Comparison of ENCODE assay signal across 8 cellular contexts in genomic region chr17:43780135-43780534, GRCh38. TPM values are rescaled to one million over a fixed set of nuclear protein-coding genes. Genes with fewer than 3 reads are reported as not detected.
DNase-seq lines count a peak whose midpoint lies in the region; ATAC-seq and TF ChIP-seq lines count a peak whose summit lies in the region.

Gene CFAP97D1 (plus strand): TSS chr17:43780435. CDS start chr17:43780463, 28 bp downstream.

- no peak for TF ChIP-seq POLR2A in gastroesophageal sphincter (IDR thresholded peaks at IDR 0.05)
- TF ChIP-seq POLR2A in gastrocnemius medialis (IDR thresholded peaks at IDR 0.05): no peak

- H3K4me1 Mint-ChIP-seq in GM23338 (peaks cover 7% of the 10 kb centered on the region; the same call in 2 of the 3 replicates), WTC11 (peaks cover 19% of the 10 kb centered on the region)

- H4K20me1 ChIP-seq in GM23338 (replicated peaks; ENCODE audit: insufficient read depth): peaks cover 9% of the 10 kb centered on the region; the same call in 1 of the 2 replicates

- H3K4me3 ChIP-seq in GM23338 (peak within 1 kb of the TSS; percentile 92), gastroesophageal sphincter (peak within 1 kb of the TSS; percentile 75 to 88), gastrocnemius medialis (peak within 1 kb of the TSS; percentile 77 to 100 (median 92))

- H3K27me3 ChIP-seq in GM23338 (ENCODE audit: insufficient read depth) (peaks cover 21% of the 10 kb centered on the region), gastroesophageal sphincter (no peaks in the 10 kb centered on the region), gastrocnemius medialis (no peaks in the 10 kb centered on the region)

- CTCF ChIA-PET in WTC11 (lab: Charles Lee): interaction anchor here (0.7 to 1.0 kb wide), 2 partner anchors 20 to 66 kb away, joined by 3 to 9 read pairs; no protein-coding TSS in a partner anchor

- no peaks in the 10 kb centered on the region for H3F3A ChIP-seq in GM23338 (replicated peaks; ENCODE audit: low read depth)

- no peaks in the 10 kb centered on the region for H3K9me3 Mint-ChIP-seq in GM23338
- no peaks in the 10 kb centered on the region for H3K9me3 Mint-ChIP-seq in WTC11

- WGBS in gastroesophageal sphincter (ENCODE audit: low coverage in 1 of 2), 2 donors: 43 to 80% methylated on average over 2 to 3 of the region's 7 CpGs

- no peak for TF ChIP-seq CTCF in GM23338 (conservative IDR thresholded peaks at IDR 0.05; ENCODE audit: low read depth in 2 of 2)
- TF ChIP-seq CTCF in WTC11 (IDR thresholded peaks at IDR 0.05): no peak
- no peak for TF ChIP-seq CTCF in gastroesophageal sphincter (IDR thresholded peaks at IDR 0.05)
- no peak for TF ChIP-seq CTCF in gastrocnemius medialis (IDR thresholded peaks at IDR 0.05 in 4 of 5, conservative IDR thresholded peaks at IDR 0.05 in 1 of 5)

- ATAC-seq in GM23338 (no peak), WTC11 (no peak), gastroesophageal sphincter (no peak), gastrocnemius medialis (no peak)

- H3K79me2 ChIP-seq in GM23338 (replicated peaks; ENCODE audit: insufficient read depth): peaks cover 9% of the 10 kb centered on the region

- no peak for TF ChIP-seq EP300 in gastroesophageal sphincter (IDR thresholded peaks at IDR 0.05)

- peak within 1 kb of the TSS; percentile 78 for H3K4me3 Mint-ChIP-seq in GM23338
- H3K4me3 Mint-ChIP-seq in WTC11: peak within 1 kb of the TSS; percentile 81

- intact Hi-C loops in gastrocnemius medialis (cut with DNase I; ENCODE audit: low total_unique reads): no loop called here

- H3K36me3 Mint-ChIP-seq in GM23338 (ENCODE audit: low read depth) (no peaks in the 10 kb centered on the region), WTC11 (peaks cover under 1% of the 10 kb centered on the region; the same call in 1 of the 2 replicates)

- POLR2A ChIA-PET in WTC11 (lab: Charles Lee): no interaction called here

- H3K4me1 ChIP-seq in GM23338 (ENCODE audit: insufficient read depth): peaks cover 11% of the 10 kb centered on the region
- H3K4me1 ChIP-seq in gastroesophageal sphincter: peaks cover 2 to 42% (median 21%) of the 10 kb centered on the region in 3 donors
- peaks cover 31 to 36% of the 10 kb centered on the region in 2 donors for H3K4me1 ChIP-seq in gastrocnemius medialis

- H3K4me2 ChIP-seq in GM23338: peak within 1 kb of the TSS; percentile 79

- H3K9me3 ChIP-seq in gastroesophageal sphincter: no peaks in the 10 kb centered on the region
- H3K9me3 ChIP-seq in gastrocnemius medialis: no peaks in the 10 kb centered on the region

- in situ Hi-C loops in gastrocnemius medialis (cut with MboI; ENCODE audit: low sequenced_read_pairs in 4 of 4): loop anchor here in 1 of 4 donors (10.0 kb wide), 1 partner anchor 65 kb away; the partner anchor contains the start of gene CD300LG

- H3K27ac ChIP-seq in GM23338 (ENCODE audit: low read depth): no peak within 1 kb of the TSS
- peak within 1 kb of the TSS; percentile 99 to 100 (median 100) for H3K27ac ChIP-seq in gastroesophageal sphincter
- H3K27ac ChIP-seq in gastrocnemius medialis: peak within 1 kb of the TSS; percentile 98 to 100 (median 100)

- H2AFZ ChIP-seq in GM23338: peak within 1 kb of the TSS; percentile 74

- H3K9me2 ChIP-seq in GM23338 (ENCODE audit: insufficient read depth): no peaks in the 10 kb centered on the region

- no peak within 1 kb of the TSS for H3K27ac Mint-ChIP-seq in GM23338
- no peak within 1 kb of the TSS; the same call in 1 of the 2 replicates for H3K27ac Mint-ChIP-seq in WTC11

- H3K27me3 Mint-ChIP-seq in GM23338 (ENCODE audit: insufficient read depth, low read depth, poor library complexity) (peaks cover 15% of the 10 kb centered on the region), WTC11 (ENCODE audit: low read depth) (peaks cover 24% of the 10 kb centered on the region)

- H3K36me3 ChIP-seq in GM23338 (ENCODE audit: insufficient read depth) (no peaks in the 10 kb centered on the region), gastroesophageal sphincter (peaks cover 0 to 17% of the 10 kb centered on the region in 2 donors), gastrocnemius medialis (no peaks in the 10 kb centered on the region)

- DNase-seq in GM23338 (ENCODE audit: low spot score): no peak
- DNase-seq in WTC11 (ENCODE audit: low spot score): no peak
- no peak for DNase-seq in gastrocnemius medialis
- no peak for DNase-seq in HPDE6-E6E7 (ENCODE audit: extremely low spot score)
- no peak for DNase-seq in NCI-H82 (lab: John Stamatoyannopoulos, UW)
- no peak for DNase-seq in stimulated activated CD8-positive, alpha-beta memory T cell treated with anti-CD3 and anti-CD28 coated beads, Interleukin-4, amount 100 ng/mL, for 48 hours
- no peak for DNase-seq in HuH-7 (ENCODE audit: low spot score)

TF ChIP-seq in GM23338, 12 proteins besides CTCF, POLR2A, EP300 and RAD21:
- TF ChIP-seq EZH2 (IDR thresholded peaks at IDR 0.05; ENCODE audit: low read depth, unreplicated experiment): no peak
- TF ChIP-seq EZH2phosphoT487 (IDR thresholded peaks at IDR 0.05; ENCODE audit: unreplicated experiment): no peak
- TF ChIP-seq POLR2AphosphoS5 (IDR thresholded peaks at IDR 0.05; ENCODE audit: low read depth): no peak
- TF ChIP-seq CREB1 (CRISPR knock-in tag; IDR thresholded peaks at IDR 0.05; ENCODE audit: low read depth): no peak
- TF ChIP-seq, protein P1, sequence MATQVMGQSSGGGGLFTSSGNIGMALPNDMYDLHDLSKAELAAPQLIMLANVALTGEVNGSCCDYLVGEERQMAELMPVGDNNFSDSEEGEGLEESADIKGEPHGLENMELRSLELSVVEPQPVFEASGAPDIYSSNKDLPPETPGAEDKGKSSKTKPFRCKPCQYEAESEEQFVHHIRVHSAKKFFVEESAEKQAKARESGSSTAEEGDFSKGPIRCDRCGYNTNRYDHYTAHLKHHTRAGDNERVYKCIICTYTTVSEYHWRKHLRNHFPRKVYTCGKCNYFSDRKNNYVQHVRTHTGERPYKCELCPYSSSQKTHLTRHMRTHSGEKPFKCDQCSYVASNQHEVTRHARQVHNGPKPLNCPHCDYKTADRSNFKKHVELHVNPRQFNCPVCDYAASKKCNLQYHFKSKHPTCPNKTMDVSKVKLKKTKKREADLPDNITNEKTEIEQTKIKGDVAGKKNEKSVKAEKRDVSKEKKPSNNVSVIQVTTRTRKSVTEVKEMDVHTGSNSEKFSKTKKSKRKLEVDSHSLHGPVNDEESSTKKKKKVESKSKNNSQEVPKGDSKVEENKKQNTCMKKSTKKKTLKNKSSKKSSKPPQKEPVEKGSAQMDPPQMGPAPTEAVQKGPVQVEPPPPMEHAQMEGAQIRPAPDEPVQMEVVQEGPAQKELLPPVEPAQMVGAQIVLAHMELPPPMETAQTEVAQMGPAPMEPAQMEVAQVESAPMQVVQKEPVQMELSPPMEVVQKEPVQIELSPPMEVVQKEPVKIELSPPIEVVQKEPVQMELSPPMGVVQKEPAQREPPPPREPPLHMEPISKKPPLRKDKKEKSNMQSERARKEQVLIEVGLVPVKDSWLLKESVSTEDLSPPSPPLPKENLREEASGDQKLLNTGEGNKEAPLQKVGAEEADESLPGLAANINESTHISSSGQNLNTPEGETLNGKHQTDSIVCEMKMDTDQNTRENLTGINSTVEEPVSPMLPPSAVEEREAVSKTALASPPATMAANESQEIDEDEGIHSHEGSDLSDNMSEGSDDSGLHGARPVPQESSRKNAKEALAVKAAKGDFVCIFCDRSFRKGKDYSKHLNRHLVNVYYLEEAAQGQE (IDR thresholded peaks at IDR 0.05; ENCODE audit: unreplicated experiment): no peak

TF ChIP-seq in WTC11, 78 proteins besides CTCF, POLR2A, EP300 and RAD21:
- TF ChIP-seq, protein P2, sequence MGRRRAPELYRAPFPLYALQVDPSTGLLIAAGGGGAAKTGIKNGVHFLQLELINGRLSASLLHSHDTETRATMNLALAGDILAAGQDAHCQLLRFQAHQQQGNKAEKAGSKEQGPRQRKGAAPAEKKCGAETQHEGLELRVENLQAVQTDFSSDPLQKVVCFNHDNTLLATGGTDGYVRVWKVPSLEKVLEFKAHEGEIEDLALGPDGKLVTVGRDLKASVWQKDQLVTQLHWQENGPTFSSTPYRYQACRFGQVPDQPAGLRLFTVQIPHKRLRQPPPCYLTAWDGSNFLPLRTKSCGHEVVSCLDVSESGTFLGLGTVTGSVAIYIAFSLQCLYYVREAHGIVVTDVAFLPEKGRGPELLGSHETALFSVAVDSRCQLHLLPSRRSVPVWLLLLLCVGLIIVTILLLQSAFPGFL (CRISPR knock-in tag; IDR thresholded peaks at IDR 0.05; ENCODE audit: borderline replicate concordance): no peak
- TF ChIP-seq ZNF138 (CRISPR knock-in tag; conservative IDR thresholded peaks at IDR 0.05) (no peak), TP53 (CRISPR knock-in tag; IDR thresholded peaks at IDR 0.05) (no peak), ESRRA (CRISPR knock-in tag; IDR thresholded peaks at IDR 0.05; ENCODE audit: borderline replicate concordance) (no peak)

RNA-seq across cellular contexts. Expression of gene CFAP97D1, which starts in this region (rescaled TPM):
- total RNA-seq in GM23338 (2014; rRNA removed; shearing (Covaris generic)): 0.07 and 0.12 TPM in 2 replicates
- polyA plus RNA-seq in GM23338 (2016; fragmentation: Nextera tagmentation; extraction: Ambion mirVana): 0.10 TPM in 1 of 2 replicates, not detected in the other
- 0.09 to 0.14 TPM (median 0.13 TPM) in 3 replicates for total RNA-seq in WTC11 (2021)
- total RNA-seq in gastroesophageal sphincter: under 1 TPM in 1 of 4 donors, not detected in 3; 0.12 TPM
- total RNA-seq in gastrocnemius medialis: not detected
